In genomic region chr11:112901904-112902303, GRCh38 we compare ENCODE assay signal across 27 cellular contexts. TPM values are rescaled to one million over a fixed set of nuclear protein-coding genes. Genes with fewer than 3 reads are reported as not detected.
"Had no signal": no experiment of that assay in that cellular context is flagged by ENCODE, and none has a peak within 500 bp of the region (broad histone marks: within the 10 kb centered on the region; RNA-seq: fewer than 3 reads in every experiment).

No MANE protein-coding gene starts in this region.

- FAIRE-seq: astrocyte, endometrium, frontal cortex had no signal

- H3K27me3 ChIP-seq: brain microvascular endothelial cell, spleen, upper lobe of left lung had no signal

- H3K36me3 ChIP-seq: brain microvascular endothelial cell, spleen, thoracic aorta, upper lobe of left lung had no signal

- H3K9me3 ChIP-seq: mucosa of descending colon, spleen, thoracic aorta, upper lobe of left lung had no signal

- H3K4me1 ChIP-seq: spleen, upper lobe of left lung had no signal

- H3K4me3 ChIP-seq: mucosa of descending colon, spleen, thoracic aorta, upper lobe of left lung had no signal

- ATAC-seq: mucosa of descending colon; natural killer cell treated with Interleukin-12 subunit alpha and Interleukin-12 subunit beta and Interleukin-15 and Interleukin-18, amount 100 ng/mL, for 72 hours had no signal

- H3K27ac ChIP-seq: brain microvascular endothelial cell, epithelial cell of prostate, spleen, thoracic aorta, upper lobe of left lung had no signal

- DNase-seq: activated CD4-positive, alpha-beta memory T cell treated with anti-CD3 and anti-CD28 coated beads for 36 hours; activated CD4-positive, alpha-beta T cell treated with anti-CD3 and anti-CD28 coated beads, Interleukin-2, amount 10 ng/mL, durations not matched to agents 24 days and 14 days; activated CD4-positive, CD25-positive, alpha-beta regulatory T cell treated with anti-CD3 and anti-CD28 coated beads, Interleukin-2, amount 50 U/mL, for 72 hours; activated CD8-positive, alpha-beta memory T cell treated with anti-CD3 and anti-CD28 coated beads, Interleukin-2, amount 50 U/mL, for 48 hours; activated gamma-delta T cell; activated naive CD4-positive, alpha-beta T cell treated with anti-CD3 and anti-CD28 coated beads, Interleukin-2, amount 10 ng/mL, durations not matched to agents 7 days and 5 days; activated naive CD8-positive, alpha-beta T cell treated with anti-CD3 and anti-CD28 coated beads, Interleukin-2, amount 10 ng/mL, durations not matched to agents 7 days and 5 days; activated T-cell treated with anti-CD3 and anti-CD28 coated beads, Interleukin-2, amount 50 U/mL, for 24 hours; brain microvascular endothelial cell; central memory CD4-positive, alpha-beta T cell; dermis blood vessel endothelial cell; effector CD8-positive, alpha-beta T cell; kidney glomerular epithelial cell; left ventricle myocardium superior; mucosa of descending colon; posterior cingulate gyrus; right cardiac atrium; spleen; stimulated activated naive CD4-positive, alpha-beta T cell treated with Interleukin-2 at 50 U/mL for 16 hours; T-helper 2 cell; upper lobe of left lung had no signal

RNA-seq across cellular contexts. Expression of gene NCAM1, which starts 59.3 kb away (rescaled TPM):
- total RNA-seq: activated CD4-positive, alpha-beta memory T cell treated with anti-CD3 and anti-CD28 coated beads for 36 hours; activated CD4-positive, alpha-beta T cell treated with anti-CD3 and anti-CD28 coated beads, Interleukin-2, amount 10 ng/mL, durations not matched to agents 24 days and 14 days had no signal
